Comparison of ENCODE assay signal across 22 cellular contexts in the genomic region with DNA sequence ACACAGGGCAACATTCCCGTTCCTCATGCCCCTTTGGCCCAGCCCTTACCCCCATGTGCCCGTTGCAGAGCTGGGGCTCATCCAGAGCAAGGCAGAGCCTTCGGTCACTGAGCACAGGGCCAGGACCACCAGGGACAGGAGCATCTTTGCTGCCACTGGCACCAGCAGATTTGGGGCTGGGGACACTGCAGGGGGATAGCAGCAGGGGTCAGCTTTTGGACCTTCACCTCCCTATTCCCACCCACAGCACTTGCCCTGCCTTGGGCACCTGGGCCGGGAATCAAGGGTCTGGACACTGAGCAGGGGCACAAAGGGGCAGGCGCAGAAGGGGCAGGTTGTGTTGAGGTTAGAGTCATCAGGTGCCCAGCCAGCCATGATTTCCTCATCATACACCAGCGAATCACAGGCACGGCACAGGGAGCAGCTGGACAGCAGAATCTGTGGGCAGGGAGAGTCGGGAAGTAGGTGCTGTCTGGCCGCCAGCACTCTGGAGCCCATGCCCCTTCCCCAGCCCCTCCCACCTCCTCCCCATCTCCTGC.
"Had no signal": no experiment of that assay in that cellular context is flagged by ENCODE, and none has a peak within 500 bp of the region (broad histone marks: within the 10 kb centered on the region; RNA-seq: fewer than 3 reads in every experiment).

No MANE protein-coding gene starts in this region.

- H3K27me3 Mint-ChIP-seq: activated CD4-positive, alpha-beta T cell treated with anti-CD3 and anti-CD28 coated beads, Interleukin-2, amount 10 ng/mL, durations not matched to agents 7 days and 5 days; activated naive CD8-positive, alpha-beta T cell; brain; naive thymus-derived CD8-positive, alpha-beta T cell had no signal

- DNase-seq: activated CD4-positive, alpha-beta T cell treated with anti-CD3 and anti-CD28 coated beads, Interleukin-2, amount 10 ng/mL, durations not matched to agents 7 days and 5 days; activated CD8-positive, alpha-beta memory T cell treated with anti-CD3 and anti-CD28 coated beads for 24 hours; anterior cingulate cortex; central memory CD4-positive, alpha-beta T cell; colonic mucosa; heart left ventricle; left cardiac atrium; mesendoderm; naive thymus-derived CD8-positive, alpha-beta T cell; stimulated activated naive CD4-positive, alpha-beta T cell had no signal

- H3K9me3 Mint-ChIP-seq: activated CD4-positive, alpha-beta T cell treated with anti-CD3 and anti-CD28 coated beads, Interleukin-2, amount 10 ng/mL, durations not matched to agents 7 days and 5 days; activated T-helper 1 cell treated with anti-CD3 and anti-CD28 coated beads, Interleukin-12 subunit alpha, Interleukin-12 subunit beta, Interleukin-2, Interleukin-4 antibody, amounts not matched to agents 30 ng/mL and 10 ng/mL and 1 ng/mL, durations not matched to agents 14 hours and 24 hours and 36 hours; naive thymus-derived CD8-positive, alpha-beta T cell; T-helper 1 cell treated with Interleukin-12 subunit alpha and Interleukin-12 subunit beta and Interleukin-4 antibody, amounts not matched to agents 30 μg/mL and 1 μg/mL, for 36 hours had no signal

- H3K4me3 Mint-ChIP-seq: activated CD4-positive, alpha-beta T cell treated with anti-CD3 and anti-CD28 coated beads, Interleukin-2, amount 10 ng/mL, durations not matched to agents 7 days and 5 days; activated naive CD8-positive, alpha-beta T cell; activated T-helper 1 cell treated with anti-CD3 and anti-CD28 coated beads, Interleukin-12 subunit alpha, Interleukin-12 subunit beta, Interleukin-2, Interleukin-4 antibody, amounts not matched to agents 30 ng/mL and 10 ng/mL and 1 ng/mL, durations not matched to agents 14 hours and 24 hours and 36 hours; brain; naive thymus-derived CD8-positive, alpha-beta T cell; T-helper 1 cell treated with Interleukin-12 subunit alpha and Interleukin-12 subunit beta and Interleukin-4 antibody, amounts not matched to agents 30 μg/mL and 1 μg/mL, for 36 hours had no signal

- H3K27me3 ChIP-seq: colonic mucosa, esophagus muscularis mucosa, gastroesophageal sphincter, heart left ventricle, neutrophil, tibial nerve, vagina had no signal

- H3K27ac ChIP-seq: colonic mucosa, esophagus muscularis mucosa, gastroesophageal sphincter, heart left ventricle, neutrophil, parathyroid adenoma, tibial nerve, vagina had no signal

- H3K27ac Mint-ChIP-seq: activated CD4-positive, alpha-beta T cell treated with anti-CD3 and anti-CD28 coated beads, Interleukin-2, amount 10 ng/mL, durations not matched to agents 7 days and 5 days; activated naive CD8-positive, alpha-beta T cell; activated T-helper 1 cell treated with anti-CD3 and anti-CD28 coated beads, Interleukin-12 subunit alpha, Interleukin-12 subunit beta, Interleukin-2, Interleukin-4 antibody, amounts not matched to agents 30 ng/mL and 10 ng/mL and 1 ng/mL, durations not matched to agents 14 hours and 24 hours and 36 hours; brain; T-helper 1 cell treated with Interleukin-12 subunit alpha and Interleukin-12 subunit beta and Interleukin-4 antibody, amounts not matched to agents 30 μg/mL and 1 μg/mL, for 36 hours had no signal

- ATAC-seq: activated CD4-positive, CD25-positive, alpha-beta regulatory T cell treated with anti-CD3 and anti-CD28 coated beads, Interleukin-2, amount 50 U/mL, for 24 hours; gastroesophageal sphincter; heart left ventricle; left cardiac atrium; naive thymus-derived CD8-positive, alpha-beta T cell; sciatic nerve had no signal
